17 cellular contexts compared by ENCODE assay signal in the genomic region with DNA sequence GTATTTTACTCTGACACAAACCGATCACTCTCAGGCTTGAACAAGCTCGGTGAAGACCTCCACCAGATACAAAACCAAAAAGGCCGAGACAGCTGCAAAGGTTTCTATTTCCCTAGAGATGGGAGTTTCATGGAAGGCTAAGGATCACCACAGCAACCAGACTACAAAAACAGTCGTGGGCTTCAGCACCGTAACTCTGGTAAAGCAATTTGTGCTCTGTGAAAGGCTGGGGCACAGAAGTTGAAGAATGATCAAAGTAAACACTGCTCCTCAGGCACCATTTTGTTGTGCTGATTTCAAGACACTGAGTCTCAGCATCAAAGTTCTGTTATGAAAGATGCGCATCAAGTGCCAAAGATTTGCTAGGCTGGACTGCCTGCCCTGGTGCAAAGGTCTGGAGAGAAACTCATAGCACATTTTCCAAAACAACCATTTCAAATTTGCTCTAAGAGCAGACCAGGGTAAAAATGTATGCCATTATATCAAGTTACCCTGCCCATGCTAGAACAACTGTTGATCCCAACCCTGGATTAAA.
A peak's percentile ranks its signal among the peaks of the same experiment; 100 is the strongest.
DNase-seq lines count a peak whose midpoint lies in the region; ATAC-seq, FAIRE-seq and TF ChIP-seq lines count a peak whose summit lies in the region.
"Had no signal": no experiment of that assay in that cellular context is flagged by ENCODE, and none has a peak within 500 bp of the region (broad histone marks: within the 10 kb centered on the region; RNA-seq: fewer than 3 reads in every experiment).

No MANE protein-coding gene starts in this region.

- no peak overlapping the region for H3K4ac ChIP-seq in IMR-90 (ENCODE audit: low read depth, low read length)
- no peak overlapping the region for H3K4ac ChIP-seq in mesenchymal stem cell (ENCODE audit: low read depth in 1 of 2, low read length in 2 of 2)

- H2AK5ac ChIP-seq in IMR-90 (ENCODE audit: low read depth, low read length) (no peak overlapping the region), mesenchymal stem cell (ENCODE audit: low read length, severe bottlenecking) (no peak overlapping the region)

- in situ Hi-C loops in IMR-90 (cut with MboI; ENCODE audit: low sequenced_read_pairs), result no loop called here

- ATAC-seq in IMR-90 (ENCODE audit: low read depth), result no peak
- no peak for ATAC-seq in central memory CD8-positive, alpha-beta T cell (replicated peaks; ENCODE audit: extremely low read depth, poor library complexity, severe bottlenecking)

- no peak overlapping the region for H4K91ac ChIP-seq in IMR-90 (ENCODE audit: insufficient read depth, low read depth, low read length)
- no peak overlapping the region for H4K91ac ChIP-seq in mesenchymal stem cell (ENCODE audit: low read length)

- peaks cover 1% of the 10 kb centered on the region; the same call in 1 of the 2 replicates for H3K4me1 ChIP-seq in IMR-90 (ENCODE audit: control insufficient read depth, insufficient read depth, low read length)
- no peaks in the 10 kb centered on the region for H3K4me1 ChIP-seq in mesenchymal stem cell (ENCODE audit: control insufficient read depth, insufficient read depth, low read depth, low read length)
- peaks cover 20% of the 10 kb centered on the region for H3K4me1 ChIP-seq in skeletal muscle satellite cell (ENCODE audit: control insufficient read depth, insufficient read depth, low read length)
- H3K4me1 ChIP-seq: BE2C, suprapubic skin had no signal

- H3K18ac ChIP-seq in IMR-90 (ENCODE audit: low read depth, low read length), result no peak overlapping the region
- H3K18ac ChIP-seq in mesenchymal stem cell (ENCODE audit: low read depth in 1 of 2, low read length in 2 of 2), result no peak overlapping the region

- H3K36me3 ChIP-seq in IMR-90 (ENCODE audit: control insufficient read depth, insufficient read depth, low read length) (no peaks in the 10 kb centered on the region; the same call in 1 of the 2 replicates), mesenchymal stem cell (ENCODE audit: control insufficient read depth in 1 of 2, insufficient read depth in 2 of 2, low read depth in 1 of 2, low read length in 2 of 2) (peaks cover 0 to 92% of the 10 kb centered on the region in 2 experiments), skeletal muscle satellite cell (ENCODE audit: insufficient read depth, low read length) (no peaks in the 10 kb centered on the region)
- H3K36me3 ChIP-seq: BE2C had no signal

- TF ChIP-seq RAD21 in IMR-90 (IDR thresholded peaks at IDR 0.05; ENCODE audit: low read length), result no peak

- H2BK5ac ChIP-seq in IMR-90 (ENCODE audit: low read depth, low read length, poor library complexity, severe bottlenecking), result no peak overlapping the region
- no peak overlapping the region for H2BK5ac ChIP-seq in mesenchymal stem cell (ENCODE audit: low read depth, low read length, poor library complexity, severe bottlenecking)

- dilution Hi-C loops in IMR-90 (cut with HindIII; ENCODE audit: low sequenced_read_pairs, unreplicated experiment), result no loop called here

- no peak overlapping the region for H3K27ac ChIP-seq in IMR-90 (ENCODE audit: insufficient read depth, low read length)
- no peak overlapping the region for H3K27ac ChIP-seq in mesenchymal stem cell (ENCODE audit: low read length, poor library complexity, severe bottlenecking)
- H3K27ac ChIP-seq: suprapubic skin had no signal

- H3K14ac ChIP-seq in IMR-90 (replicated peaks; ENCODE audit: low read depth, low read length) (0 out of 2 replicates have a peak overlapping the region, but pooled peaks have one; percentile 10), mesenchymal stem cell (ENCODE audit: low read length in 2 of 2) (no peak overlapping the region)

- no peak overlapping the region for H4K8ac ChIP-seq in IMR-90 (ENCODE audit: low read depth in 2 of 2, low read length in 2 of 2)
- H4K8ac ChIP-seq in mesenchymal stem cell (ENCODE audit: low read length), result no peak overlapping the region

- H2BK120ac ChIP-seq in IMR-90 (ENCODE audit: low read depth, low read length) (no peak overlapping the region), mesenchymal stem cell (ENCODE audit: low read depth, low read length) (no peak overlapping the region)

- CTCF ChIA-PET in IMR-90 (lab: Yijun Ruan, JAX), result no interaction called here

- H3K4me3 ChIP-seq in IMR-90 (ENCODE audit: insufficient read depth, low read depth, low read length) (no peak overlapping the region), mesenchymal stem cell (ENCODE audit: insufficient read depth in 1 of 2, low read depth in 1 of 2, low read length in 2 of 2) (no peak overlapping the region), skeletal muscle satellite cell (ENCODE audit: low read length) (no peak overlapping the region)
- H3K4me3 ChIP-seq: suprapubic skin had no signal

- H3K27me3 ChIP-seq in IMR-90 (ENCODE audit: control insufficient read depth, insufficient read depth, low read length), result no peaks in the 10 kb centered on the region
- H3K27me3 ChIP-seq in mesenchymal stem cell (ENCODE audit: control insufficient read depth in 1 of 2, insufficient read depth in 1 of 2, low read length in 2 of 2), result no peaks in the 10 kb centered on the region
- no peaks in the 10 kb centered on the region for H3K27me3 ChIP-seq in skeletal muscle satellite cell (ENCODE audit: control insufficient read depth, insufficient read depth, low read length)
- H3K27me3 ChIP-seq: BE2C, suprapubic skin had no signal

- no peak for TF ChIP-seq CTCF in IMR-90 (conservative IDR thresholded peaks at IDR 0.05; ENCODE audit: low read depth, low read length)

- no peak overlapping the region for H3K23ac ChIP-seq in IMR-90 (ENCODE audit: low read depth, low read length)
- H3K23ac ChIP-seq in mesenchymal stem cell (ENCODE audit: low read length in 2 of 2), result no peak overlapping the region

- no TSS peak for BruUV-seq in IMR-90 (replicated peaks; lab: Mats Ljungman, UMichigan)

- peaks cover 3% of the 10 kb centered on the region; the same call in 1 of the 2 replicates for H3K9me1 ChIP-seq in IMR-90 (ENCODE audit: insufficient read depth, low read length)

- H3K4me2 ChIP-seq in IMR-90 (ENCODE audit: low read depth, low read length), result no peak overlapping the region
- no peak overlapping the region for H3K4me2 ChIP-seq in mesenchymal stem cell (ENCODE audit: low read length, poor library complexity, severe bottlenecking)
- peak overlapping the region; percentile 0 for H3K4me2 ChIP-seq in skeletal muscle satellite cell (ENCODE audit: low read length)

- H3K4me1 Mint-ChIP-seq in central memory CD8-positive, alpha-beta T cell, result peaks cover 40% of the 10 kb centered on the region
- H3K4me1 Mint-ChIP-seq in activated CD4-positive, alpha-beta T cell treated with anti-CD3 and anti-CD28 coated beads, Interleukin-2, amount 10 ng/mL, durations not matched to agents 24 days and 14 days, result peaks cover 7% of the 10 kb centered on the region
- peaks cover 8% of the 10 kb centered on the region for H3K4me1 Mint-ChIP-seq in activated T-helper 1 cell treated with anti-CD3 and anti-CD28 coated beads, Interleukin-12 subunit alpha, Interleukin-12 subunit beta, Interleukin-2, Interleukin-4 antibody, amounts not matched to agents 30 ng/mL and 10 ng/mL and 1 ng/mL, durations not matched to agents 14 hours and 24 hours and 36 hours (ENCODE audit: low read depth)

- no peak for TF ChIP-seq POLR2A in IMR-90 (IDR thresholded peaks at IDR 0.05; ENCODE audit: low read depth, low read length)

- H3K27ac Mint-ChIP-seq in central memory CD8-positive, alpha-beta T cell (ENCODE audit: low read depth), result peak overlapping the region; percentile 23
- H3K27ac Mint-ChIP-seq in activated CD4-positive, alpha-beta T cell treated with anti-CD3 and anti-CD28 coated beads, Interleukin-2, amount 10 ng/mL, durations not matched to agents 24 days and 14 days, result no peak overlapping the region
- H3K27ac Mint-ChIP-seq in activated T-helper 1 cell treated with anti-CD3 and anti-CD28 coated beads, Interleukin-12 subunit alpha, Interleukin-12 subunit beta, Interleukin-2, Interleukin-4 antibody, amounts not matched to agents 30 ng/mL and 10 ng/mL and 1 ng/mL, durations not matched to agents 14 hours and 24 hours and 36 hours, result no peak overlapping the region
- H3K27ac Mint-ChIP-seq: T-helper 1 cell treated with Interleukin-12 subunit alpha and Interleukin-12 subunit beta and Interleukin-4 antibody, amounts not matched to agents 30 μg/mL and 1 μg/mL, for 36 hours had no signal

- H2BK15ac ChIP-seq in IMR-90 (ENCODE audit: low read depth, low read length) (no peak overlapping the region), mesenchymal stem cell (ENCODE audit: low read depth, poor library complexity, severe bottlenecking) (no peak overlapping the region)

- no peak for FAIRE-seq in HTR-8/SVneo (lab: Jason Lieb, UNC)

- POLR2A ChIA-PET in IMR-90 (lab: Charles Lee; ENCODE audit: unreplicated experiment), result interaction anchor here (0.7 kb wide), 1 partner anchor 33 kb away, joined by 7 read pairs; no protein-coding TSS in a partner anchor

- H4K5ac ChIP-seq in IMR-90 (ENCODE audit: low read depth, low read length), result no peak overlapping the region

- H3K36me3 Mint-ChIP-seq in central memory CD8-positive, alpha-beta T cell (ENCODE audit: insufficient read depth), result peaks cover 12% of the 10 kb centered on the region
- peaks cover 4% of the 10 kb centered on the region for H3K36me3 Mint-ChIP-seq in activated CD4-positive, alpha-beta T cell treated with anti-CD3 and anti-CD28 coated beads, Interleukin-2, amount 10 ng/mL, durations not matched to agents 24 days and 14 days (ENCODE audit: low read depth)
- H3K36me3 Mint-ChIP-seq in activated T-helper 1 cell treated with anti-CD3 and anti-CD28 coated beads, Interleukin-12 subunit alpha, Interleukin-12 subunit beta, Interleukin-2, Interleukin-4 antibody, amounts not matched to agents 30 ng/mL and 10 ng/mL and 1 ng/mL, durations not matched to agents 14 hours and 24 hours and 36 hours (ENCODE audit: low read depth), result peaks cover 20% of the 10 kb centered on the region

- no peaks in the 10 kb centered on the region for H3K79me1 ChIP-seq in IMR-90 (ENCODE audit: low read depth in 1 of 2, low read length in 2 of 2)
- peaks cover 5% of the 10 kb centered on the region for H3K79me1 ChIP-seq in mesenchymal stem cell (replicated peaks; ENCODE audit: low read length, poor library complexity, severe bottlenecking)

- no peaks in the 10 kb centered on the region for H3K27me3 Mint-ChIP-seq in central memory CD8-positive, alpha-beta T cell
- H3K27me3 Mint-ChIP-seq in activated CD4-positive, alpha-beta T cell treated with anti-CD3 and anti-CD28 coated beads, Interleukin-2, amount 10 ng/mL, durations not matched to agents 24 days and 14 days, result peaks cover 2% of the 10 kb centered on the region
- H3K27me3 Mint-ChIP-seq in activated T-helper 1 cell treated with anti-CD3 and anti-CD28 coated beads, Interleukin-12 subunit alpha, Interleukin-12 subunit beta, Interleukin-2, Interleukin-4 antibody, amounts not matched to agents 30 ng/mL and 10 ng/mL and 1 ng/mL, durations not matched to agents 14 hours and 24 hours and 36 hours (ENCODE audit: insufficient read depth), result peaks cover 4% of the 10 kb centered on the region
- H3K27me3 Mint-ChIP-seq: progenitor cell of endocrine pancreas had no signal

- peak overlapping the region; percentile 26 for H2AFZ ChIP-seq in IMR-90 (replicated peaks; ENCODE audit: low read length, poor library complexity)
- H2AFZ ChIP-seq in mesenchymal stem cell (ENCODE audit: low read depth, low read length), result no peak overlapping the region

- H4K20me1 ChIP-seq in IMR-90 (ENCODE audit: insufficient read depth, low read length), result no peaks in the 10 kb centered on the region

- H2AK9ac ChIP-seq in IMR-90 (replicated peaks; ENCODE audit: low read depth, low read length, poor library complexity), result no peak overlapping the region

- H3K56ac ChIP-seq in IMR-90 (ENCODE audit: extremely low read depth, insufficient read depth, low read length), result no peak overlapping the region

- DNase-seq in IMR-90, result no peak
- no peak for DNase-seq in central memory CD8-positive, alpha-beta T cell (ENCODE audit: low spot score in 2 of 2)
- no peak for DNase-seq in mesenchymal stem cell
- no peak for DNase-seq in effector CD4-positive, alpha-beta T cell
- DNase-seq in activated CD4-positive, alpha-beta T cell treated with anti-CD3 and anti-CD28 coated beads, Interleukin-2, amount 10 ng/mL, durations not matched to agents 24 days and 14 days, result no peak
- no peak for DNase-seq in activated T-helper 1 cell treated with anti-CD3 and anti-CD28 coated beads, Interleukin-12 subunit alpha, Interleukin-12 subunit beta, Interleukin-2, Interleukin-4 antibody, amounts not matched to agents 30 ng/mL and 10 ng/mL and 1 ng/mL, durations not matched to agents 14 hours and 24 hours and 36 hours (ENCODE audit: low spot score)
- no peak for DNase-seq in HTR-8/SVneo (ENCODE audit: insufficient read length, low spot score)
- DNase-seq: activated CD4-positive, CD25-positive, alpha-beta regulatory T cell treated with anti-CD3 and anti-CD28 coated beads, Interleukin-2, amount 50 U/mL, for 72 hours; BE2C; cerebellar nuclear complex; NCI-H1048; NCI-H2171; RPMI8226 had no signal

- H3K4me3 Mint-ChIP-seq in central memory CD8-positive, alpha-beta T cell, result no peak overlapping the region
- H3K4me3 Mint-ChIP-seq in activated CD4-positive, alpha-beta T cell treated with anti-CD3 and anti-CD28 coated beads, Interleukin-2, amount 10 ng/mL, durations not matched to agents 24 days and 14 days, result no peak overlapping the region
- no peak overlapping the region for H3K4me3 Mint-ChIP-seq in activated T-helper 1 cell treated with anti-CD3 and anti-CD28 coated beads, Interleukin-12 subunit alpha, Interleukin-12 subunit beta, Interleukin-2, Interleukin-4 antibody, amounts not matched to agents 30 ng/mL and 10 ng/mL and 1 ng/mL, durations not matched to agents 14 hours and 24 hours and 36 hours
- H3K4me3 Mint-ChIP-seq: T-helper 1 cell treated with Interleukin-12 subunit alpha and Interleukin-12 subunit beta and Interleukin-4 antibody, amounts not matched to agents 30 μg/mL and 1 μg/mL, for 36 hours had no signal

- H3K9ac ChIP-seq in IMR-90 (ENCODE audit: low read depth, low read length), result no peak overlapping the region
- peak overlapping the region; percentile 37 for H3K9ac ChIP-seq in mesenchymal stem cell (ENCODE audit: low read length)
- H3K9ac ChIP-seq in skeletal muscle satellite cell (ENCODE audit: low read depth, low read length), result no peak overlapping the region

- no peak overlapping the region for H2BK20ac ChIP-seq in IMR-90 (ENCODE audit: low read depth, low read length)

- no peaks in the 10 kb centered on the region for H3K9me3 ChIP-seq in IMR-90 (ENCODE audit: control insufficient read depth, insufficient read depth, low read length)
- no peaks in the 10 kb centered on the region for H3K9me3 ChIP-seq in mesenchymal stem cell (ENCODE audit: control insufficient read depth, low read length)
- no peaks in the 10 kb centered on the region for H3K9me3 ChIP-seq in skeletal muscle satellite cell (replicated peaks; ENCODE audit: low read length)
- H3K9me3 ChIP-seq: BE2C, suprapubic skin had no signal

- no peak overlapping the region for H2BK12ac ChIP-seq in mesenchymal stem cell (ENCODE audit: low read length in 2 of 2)

- intact Hi-C loops in IMR-90 (cut with micrococcal nuclease), result no loop called here
- intact Hi-C loops in activated CD4-positive, alpha-beta T cell treated with anti-CD3 and anti-CD28 coated beads, Interleukin-2, amount 10 ng/mL, durations not matched to agents 24 days and 14 days (cut with micrococcal nuclease), result no loop called here
- intact Hi-C loops in activated T-helper 1 cell treated with anti-CD3 and anti-CD28 coated beads, Interleukin-12 subunit alpha, Interleukin-12 subunit beta, Interleukin-2, Interleukin-4 antibody, amounts not matched to agents 30 ng/mL and 10 ng/mL and 1 ng/mL, durations not matched to agents 14 hours and 24 hours and 36 hours (cut with micrococcal nuclease), result no loop called here

- 100% methylated on average over 1 of the region's 6 CpGs; no CpG with 5 or more reads in 1 of the 2 experiments for WGBS in IMR-90 (ENCODE audit: extremely low coverage in 2 of 2, insufficient read length in 1 of 2), 2 experiments
- WGBS in mesenchymal stem cell, result 84% methylated on average over 5 of the region's 6 CpGs

- no peaks in the 10 kb centered on the region for H3K9me3 Mint-ChIP-seq in central memory CD8-positive, alpha-beta T cell
- no peaks in the 10 kb centered on the region for H3K9me3 Mint-ChIP-seq in activated CD4-positive, alpha-beta T cell treated with anti-CD3 and anti-CD28 coated beads, Interleukin-2, amount 10 ng/mL, durations not matched to agents 24 days and 14 days
- H3K9me3 Mint-ChIP-seq in activated T-helper 1 cell treated with anti-CD3 and anti-CD28 coated beads, Interleukin-12 subunit alpha, Interleukin-12 subunit beta, Interleukin-2, Interleukin-4 antibody, amounts not matched to agents 30 ng/mL and 10 ng/mL and 1 ng/mL, durations not matched to agents 14 hours and 24 hours and 36 hours, result peaks cover 4% of the 10 kb centered on the region
- H3K9me3 Mint-ChIP-seq: T-helper 1 cell treated with Interleukin-12 subunit alpha and Interleukin-12 subunit beta and Interleukin-4 antibody, amounts not matched to agents 30 μg/mL and 1 μg/mL, for 36 hours had no signal
